In the genomic region with DNA sequence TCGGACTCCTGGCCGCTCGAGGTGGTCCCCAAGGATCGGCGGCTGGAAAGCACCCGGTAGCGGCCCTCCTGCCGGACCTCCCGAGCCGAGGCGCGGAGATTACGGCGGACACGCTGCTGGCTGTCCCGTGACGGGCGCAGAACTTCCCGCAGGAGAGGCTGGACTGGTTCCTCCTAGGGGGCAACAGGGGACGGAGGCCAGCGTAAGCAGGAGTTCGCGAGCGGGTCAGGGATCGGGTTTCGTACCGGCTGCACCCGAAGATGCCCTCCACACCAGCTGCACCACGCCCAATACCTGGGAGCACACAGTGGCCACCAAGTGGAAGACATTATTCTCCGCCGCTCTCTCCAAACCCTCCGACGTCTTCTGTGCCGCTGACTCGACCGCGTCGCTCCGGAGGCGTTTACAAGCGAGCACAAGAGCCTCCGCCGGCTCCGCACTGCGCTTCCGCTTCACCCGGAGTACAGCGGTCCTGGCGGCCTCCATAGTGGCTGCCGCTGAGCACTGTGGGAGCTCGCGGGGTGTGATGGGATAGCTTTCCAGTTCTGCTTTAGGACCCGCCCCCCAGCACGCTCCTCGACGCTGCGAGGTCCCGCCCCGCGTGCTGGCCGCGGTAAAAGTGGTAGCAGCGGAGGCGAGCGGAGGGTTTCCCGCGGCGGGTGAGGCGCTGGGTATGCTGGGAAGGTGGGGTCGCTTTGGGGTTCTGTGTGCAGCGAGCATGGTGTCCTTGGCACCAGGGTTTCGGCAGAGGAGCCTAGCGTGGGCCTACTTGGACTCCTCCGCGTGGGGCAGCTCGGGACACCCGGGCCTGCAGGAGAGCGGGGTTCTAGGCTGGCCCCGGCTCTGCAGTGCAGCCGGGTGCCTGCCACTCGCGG, we compare ENCODE assay signal across 1 cellular context.
A peak's percentile ranks its signal among the peaks of the same experiment; 100 is the strongest.
TF ChIP-seq lines count a peak whose summit lies in the region.

PRMT7 (plus strand) TSS at position 579 of the 875 bp plus-strand sequence. CDS start 4,961 bp downstream, outside the sequence.
SLC7A6OS (minus strand) TSS at position 506 of the 875 bp plus-strand sequence; CDS start at position 486, 20 bp downstream.

TF ChIP-seq in K562, 482 proteins besides CTCF, POLR2A, EP300 and RAD21 (continued from another document and continues in another):
- TF ChIP-seq, protein P1, sequence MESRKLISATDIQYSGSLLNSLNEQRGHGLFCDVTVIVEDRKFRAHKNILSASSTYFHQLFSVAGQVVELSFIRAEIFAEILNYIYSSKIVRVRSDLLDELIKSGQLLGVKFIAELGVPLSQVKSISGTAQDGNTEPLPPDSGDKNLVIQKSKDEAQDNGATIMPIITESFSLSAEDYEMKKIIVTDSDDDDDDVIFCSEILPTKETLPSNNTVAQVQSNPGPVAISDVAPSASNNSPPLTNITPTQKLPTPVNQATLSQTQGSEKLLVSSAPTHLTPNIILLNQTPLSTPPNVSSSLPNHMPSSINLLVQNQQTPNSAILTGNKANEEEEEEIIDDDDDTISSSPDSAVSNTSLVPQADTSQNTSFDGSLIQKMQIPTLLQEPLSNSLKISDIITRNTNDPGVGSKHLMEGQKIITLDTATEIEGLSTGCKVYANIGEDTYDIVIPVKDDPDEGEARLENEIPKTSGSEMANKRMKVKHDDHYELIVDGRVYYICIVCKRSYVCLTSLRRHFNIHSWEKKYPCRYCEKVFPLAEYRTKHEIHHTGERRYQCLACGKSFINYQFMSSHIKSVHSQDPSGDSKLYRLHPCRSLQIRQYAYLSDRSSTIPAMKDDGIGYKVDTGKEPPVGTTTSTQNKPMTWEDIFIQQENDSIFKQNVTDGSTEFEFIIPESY (CRISPR knock-in tag; IDR thresholded peaks at IDR 0.05), result no peak; the same call in 1 of the 2 replicates
- TF ChIP-seq POLR2G (IDR thresholded peaks at IDR 0.05; ENCODE audit: low read depth, low read length) (peak; percentile 100), ZNF121 (CRISPR knock-in tag; conservative IDR thresholded peaks at IDR 0.05) (no peak), STAT5A (IDR thresholded peaks at IDR 0.05; ENCODE audit: borderline replicate concordance, low read length) (no peak), E2F6 (IDR thresholded peaks at IDR 0.05; ENCODE audit: borderline replicate concordance in 1 of 2, extremely low read depth in 1 of 2, insufficient read depth in 1 of 2, insufficient read length in 1 of 2, low read depth in 1 of 2, low read length in 1 of 2, poor library complexity in 1 of 2, severe bottlenecking in 1 of 2) (peak; percentile 97 to 99), ZFP30 (CRISPR knock-in tag; IDR thresholded peaks at IDR 0.05; ENCODE audit: borderline replicate concordance) (no peak), BACH1 (tag; IDR thresholded peaks at IDR 0.05) (no peak), RCOR1 (IDR thresholded peaks at IDR 0.05; ENCODE audit: borderline replicate concordance in 1 of 2, low read depth in 2 of 2, low read length in 2 of 2) (no peak; a peak in 1 of 4 replicates), ZZZ3 (IDR thresholded peaks at IDR 0.05) (no peak), ZNF668 (CRISPR knock-in tag; IDR thresholded peaks at IDR 0.05) (no peak), THAP12 (CRISPR knock-in tag; IDR thresholded peaks at IDR 0.05) (no peak), SNIP1 (IDR thresholded peaks at IDR 0.05; ENCODE audit: low read depth) (no peak), CLOCK (CRISPR knock-in tag; IDR thresholded peaks at IDR 0.05; ENCODE audit: borderline replicate concordance) (no peak), ZNF347 (CRISPR knock-in tag; IDR thresholded peaks at IDR 0.05; ENCODE audit: low read depth) (no peak), CTBP1 (IDR thresholded peaks at IDR 0.05; ENCODE audit: borderline replicate concordance) (peak; percentile 65; the same call in 1 of the 2 replicates), ZKSCAN3 (CRISPR knock-in tag; IDR thresholded peaks at IDR 0.05) (no peak), RHOXF2B (CRISPR knock-in tag; conservative IDR thresholded peaks at IDR 0.05) (no peak), SMAD2 (IDR thresholded peaks at IDR 0.05; ENCODE audit: low read depth, low read length) (no peak), SNRNP70 (optimal IDR thresholded peaks at IDR 0.05; ENCODE audit: low read depth, low read length) (no peak), ZNF512 (tag; IDR thresholded peaks at IDR 0.05) (no peak), RBM25 (IDR thresholded peaks at IDR 0.05; ENCODE audit: low read depth, low read length, severe bottlenecking) (no peak), FIP1L1 (IDR thresholded peaks at IDR 0.05; ENCODE audit: low read depth, low read length, poor library complexity, severe bottlenecking) (peak; percentile 74), TFAM (CRISPR knock-in tag; conservative IDR thresholded peaks at IDR 0.05) (no peak), BDP1 (IDR thresholded peaks at IDR 0.05; ENCODE audit: insufficient read depth, insufficient read length) (no peak), ZBTB2 (IDR thresholded peaks at IDR 0.05) (peak; percentile 52; the same call in 1 of the 2 replicates), CBFA2T2 (conservative IDR thresholded peaks at IDR 0.05) (no peak), C11orf30 (IDR thresholded peaks at IDR 0.05; ENCODE audit: low read depth) (peak; percentile 97), FOXA1 (IDR thresholded peaks at IDR 0.05; ENCODE audit: borderline replicate concordance) (no peak), SAP30 (IDR thresholded peaks at IDR 0.05; ENCODE audit: borderline replicate concordance, insufficient read depth, low read depth, low read length, poor library complexity, severe bottlenecking) (peak; percentile 78), GATAD2A (IDR thresholded peaks at IDR 0.05) (no peak), ELF1 (tag; IDR thresholded peaks at IDR 0.05) (peak; percentile 85)
- TF ChIP-seq, protein P2, sequence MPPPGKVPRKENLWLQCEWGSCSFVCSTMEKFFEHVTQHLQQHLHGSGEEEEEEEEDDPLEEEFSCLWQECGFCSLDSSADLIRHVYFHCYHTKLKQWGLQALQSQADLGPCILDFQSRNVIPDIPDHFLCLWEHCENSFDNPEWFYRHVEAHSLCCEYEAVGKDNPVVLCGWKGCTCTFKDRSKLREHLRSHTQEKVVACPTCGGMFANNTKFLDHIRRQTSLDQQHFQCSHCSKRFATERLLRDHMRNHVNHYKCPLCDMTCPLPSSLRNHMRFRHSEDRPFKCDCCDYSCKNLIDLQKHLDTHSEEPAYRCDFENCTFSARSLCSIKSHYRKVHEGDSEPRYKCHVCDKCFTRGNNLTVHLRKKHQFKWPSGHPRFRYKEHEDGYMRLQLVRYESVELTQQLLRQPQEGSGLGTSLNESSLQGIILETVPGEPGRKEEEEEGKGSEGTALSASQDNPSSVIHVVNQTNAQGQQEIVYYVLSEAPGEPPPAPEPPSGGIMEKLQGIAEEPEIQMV (tag; conservative IDR thresholded peaks at IDR 0.05; ENCODE audit: low read depth), result no peak
- TF ChIP-seq, protein P3, sequence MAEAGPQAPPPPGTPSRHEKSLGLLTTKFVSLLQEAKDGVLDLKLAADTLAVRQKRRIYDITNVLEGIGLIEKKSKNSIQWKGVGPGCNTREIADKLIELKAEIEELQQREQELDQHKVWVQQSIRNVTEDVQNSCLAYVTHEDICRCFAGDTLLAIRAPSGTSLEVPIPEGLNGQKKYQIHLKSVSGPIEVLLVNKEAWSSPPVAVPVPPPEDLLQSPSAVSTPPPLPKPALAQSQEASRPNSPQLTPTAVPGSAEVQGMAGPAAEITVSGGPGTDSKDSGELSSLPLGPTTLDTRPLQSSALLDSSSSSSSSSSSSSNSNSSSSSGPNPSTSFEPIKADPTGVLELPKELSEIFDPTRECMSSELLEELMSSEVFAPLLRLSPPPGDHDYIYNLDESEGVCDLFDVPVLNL (CRISPR knock-in tag; IDR thresholded peaks at IDR 0.05; ENCODE audit: low read depth), result peak; percentile 42; the same call in 1 of the 2 replicates
- TF ChIP-seq, protein P4, sequence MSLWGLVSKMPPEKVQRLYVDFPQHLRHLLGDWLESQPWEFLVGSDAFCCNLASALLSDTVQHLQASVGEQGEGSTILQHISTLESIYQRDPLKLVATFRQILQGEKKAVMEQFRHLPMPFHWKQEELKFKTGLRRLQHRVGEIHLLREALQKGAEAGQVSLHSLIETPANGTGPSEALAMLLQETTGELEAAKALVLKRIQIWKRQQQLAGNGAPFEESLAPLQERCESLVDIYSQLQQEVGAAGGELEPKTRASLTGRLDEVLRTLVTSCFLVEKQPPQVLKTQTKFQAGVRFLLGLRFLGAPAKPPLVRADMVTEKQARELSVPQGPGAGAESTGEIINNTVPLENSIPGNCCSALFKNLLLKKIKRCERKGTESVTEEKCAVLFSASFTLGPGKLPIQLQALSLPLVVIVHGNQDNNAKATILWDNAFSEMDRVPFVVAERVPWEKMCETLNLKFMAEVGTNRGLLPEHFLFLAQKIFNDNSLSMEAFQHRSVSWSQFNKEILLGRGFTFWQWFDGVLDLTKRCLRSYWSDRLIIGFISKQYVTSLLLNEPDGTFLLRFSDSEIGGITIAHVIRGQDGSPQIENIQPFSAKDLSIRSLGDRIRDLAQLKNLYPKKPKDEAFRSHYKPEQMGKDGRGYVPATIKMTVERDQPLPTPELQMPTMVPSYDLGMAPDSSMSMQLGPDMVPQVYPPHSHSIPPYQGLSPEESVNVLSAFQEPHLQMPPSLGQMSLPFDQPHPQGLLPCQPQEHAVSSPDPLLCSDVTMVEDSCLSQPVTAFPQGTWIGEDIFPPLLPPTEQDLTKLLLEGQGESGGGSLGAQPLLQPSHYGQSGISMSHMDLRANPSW (CRISPR knock-in tag; IDR thresholded peaks at IDR 0.05), result no peak
- TF ChIP-seq, protein P5, sequence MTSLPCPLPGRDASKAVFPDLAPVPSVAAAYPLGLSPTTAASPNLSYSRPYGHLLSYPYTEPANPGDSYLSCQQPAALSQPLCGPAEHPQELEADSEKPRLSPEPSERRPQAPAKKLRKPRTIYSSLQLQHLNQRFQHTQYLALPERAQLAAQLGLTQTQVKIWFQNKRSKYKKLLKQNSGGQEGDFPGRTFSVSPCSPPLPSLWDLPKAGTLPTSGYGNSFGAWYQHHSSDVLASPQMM (CRISPR knock-in tag; IDR thresholded peaks at IDR 0.05), result no peak
- TF ChIP-seq, protein P6, sequence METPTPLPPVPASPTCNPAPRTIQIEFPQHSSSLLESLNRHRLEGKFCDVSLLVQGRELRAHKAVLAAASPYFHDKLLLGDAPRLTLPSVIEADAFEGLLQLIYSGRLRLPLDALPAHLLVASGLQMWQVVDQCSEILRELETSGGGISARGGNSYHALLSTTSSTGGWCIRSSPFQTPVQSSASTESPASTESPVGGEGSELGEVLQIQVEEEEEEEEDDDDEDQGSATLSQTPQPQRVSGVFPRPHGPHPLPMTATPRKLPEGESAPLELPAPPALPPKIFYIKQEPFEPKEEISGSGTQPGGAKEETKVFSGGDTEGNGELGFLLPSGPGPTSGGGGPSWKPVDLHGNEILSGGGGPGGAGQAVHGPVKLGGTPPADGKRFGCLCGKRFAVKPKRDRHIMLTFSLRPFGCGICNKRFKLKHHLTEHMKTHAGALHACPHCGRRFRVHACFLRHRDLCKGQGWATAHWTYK (CRISPR knock-in tag; IDR thresholded peaks at IDR 0.05), result no peak; the same call in 1 of the 2 replicates
